13 cellular contexts compared by ENCODE assay signal in the genomic region with DNA sequence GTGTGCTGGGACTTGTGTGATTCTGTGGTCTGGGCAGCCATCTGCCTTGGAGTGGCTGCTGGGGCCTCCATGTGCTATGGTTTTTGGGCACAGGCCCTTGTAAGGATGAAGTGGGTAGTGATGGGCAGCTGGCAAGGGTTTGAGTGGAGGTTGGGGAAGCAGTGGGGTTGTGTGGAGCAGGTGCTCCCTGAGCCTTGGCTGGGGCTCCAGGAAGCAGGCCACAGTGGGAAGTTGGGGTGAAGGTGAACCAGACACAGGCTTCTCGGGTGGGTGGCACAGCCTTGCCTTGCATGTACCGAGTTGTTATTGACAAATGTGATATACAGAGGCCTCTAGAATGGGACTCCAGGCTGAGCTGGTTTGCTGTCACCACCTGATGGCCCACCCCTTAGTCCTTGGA.
DNase-seq lines count a peak whose midpoint lies in the region; ATAC-seq and TF ChIP-seq lines count a peak whose summit lies in the region.
"Had no signal": no experiment of that assay in that cellular context is flagged by ENCODE, and none has a peak within 500 bp of the region (broad histone marks: within the 10 kb centered on the region; RNA-seq: fewer than 3 reads in every experiment).

No MANE protein-coding gene starts in this region.

- no peaks in the 10 kb centered on the region for H3K9me3 ChIP-seq in stomach
- H3K9me3 ChIP-seq: BLaER1 treated with 17β-estradiol and CSF1 and Interleukin-3, amounts not matched to agents 10 nM and 100 nM had no signal

- no peak for TF ChIP-seq CTCF in stomach (IDR thresholded peaks at IDR 0.05)

- intact Hi-C loops in stomach (cut with DNase I; ENCODE audit: low total_unique reads), result no loop called here

- no peak for ATAC-seq in left lobe of liver
- no peak for ATAC-seq in HG02678 (IDR thresholded peaks at IDR 0.05; ENCODE audit: unreplicated experiment)
- ATAC-seq: GM12878, GM23338 had no signal

- no peak overlapping the region for H3K4me3 ChIP-seq in stomach
- H3K4me3 ChIP-seq: BLaER1 treated with 17β-estradiol and CSF1 and Interleukin-3, amounts not matched to agents 10 nM and 100 nM; GM12878; GM23338 had no signal

- H3K4me1 ChIP-seq in stomach, result no peaks in the 10 kb centered on the region

- 74 to 93% (median 88%) methylated on average over 2 of the region's 2 CpGs for WGBS in stomach, 5 donors

- peak; percentile 5 for DNase-seq in AG20443 (ENCODE audit: low spot score)
- peak; percentile 16 for DNase-seq in D341Med (ENCODE audit: low spot score)
- DNase-seq in left lobe of liver (ENCODE audit: low spot score), result peak; percentile 26
- DNase-seq in stomach, result peak; percentile 19
- no peak for DNase-seq in HPDE6-E6E7 (ENCODE audit: extremely low spot score)
- DNase-seq in AG08395 (ENCODE audit: low spot score), result no peak
- DNase-seq: CD4-positive, CD25-positive, alpha-beta regulatory T cell; DMS 273 treated with DMSO at 0.1 percent for 48 hours; H9 had no signal

- no peaks in the 10 kb centered on the region for H3K36me3 ChIP-seq in stomach
- H3K36me3 ChIP-seq: BLaER1 treated with 17β-estradiol and CSF1 and Interleukin-3, amounts not matched to agents 10 nM and 100 nM had no signal

- H3K27ac ChIP-seq in stomach, result no peak overlapping the region
- H3K27ac ChIP-seq: BLaER1 treated with 17β-estradiol and CSF1 and Interleukin-3, amounts not matched to agents 10 nM and 100 nM had no signal

- no peak for TF ChIP-seq EP300 in stomach (IDR thresholded peaks at IDR 0.05)

- no peak for TF ChIP-seq POLR2A in stomach (IDR thresholded peaks at IDR 0.05)

- H3K27me3 ChIP-seq in stomach, result no peaks in the 10 kb centered on the region
- H3K27me3 ChIP-seq: BLaER1 treated with 17β-estradiol and CSF1 and Interleukin-3, amounts not matched to agents 10 nM and 100 nM had no signal

Comparison
In these comparisons a context has a peak if more than half of its experiments do, and no peak if none do; other contexts are left out.
1. DNase-seq: peak in AG20443 (single experiment), D341Med (single experiment), left lobe of liver (single experiment) and stomach (single experiment); none in HPDE6-E6E7 (single experiment) and AG08395 (single experiment).